ENCODE assay signal across 10 cellular contexts in the genomic region with DNA sequence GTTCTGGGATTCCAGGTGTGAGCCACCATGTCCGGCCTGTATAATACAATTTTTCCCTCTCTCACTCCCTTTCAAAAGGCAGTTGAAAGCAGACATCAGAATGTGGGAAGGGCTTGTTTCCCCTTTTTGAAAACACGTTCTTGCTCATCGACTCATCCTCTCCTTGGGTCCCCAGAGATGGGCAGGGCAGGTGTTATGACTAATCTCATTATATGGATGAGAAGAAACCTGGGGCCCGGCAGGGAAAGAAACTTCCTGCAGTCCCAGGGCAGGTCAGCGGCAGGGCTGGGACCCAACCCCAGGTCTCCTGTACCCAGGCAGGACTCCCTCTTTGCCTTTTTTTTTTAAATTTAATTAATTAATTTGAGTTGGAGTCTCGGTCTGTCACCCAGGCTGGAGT. TPM values are rescaled to one million over a fixed set of nuclear protein-coding genes. Genes with fewer than 3 reads are reported as not detected.
DNase-seq lines count a peak whose midpoint lies in the region; ATAC-seq and TF ChIP-seq lines count a peak whose summit lies in the region.
"Not testable (repeated sequence)": the region's sequence is repeated elsewhere in the genome, so short reads cannot be mapped to it uniquely, and the experiment has no call there.
"Had no signal": no experiment of that assay in that cellular context is flagged by ENCODE, and none has a peak within 500 bp of the region (broad histone marks: within the 10 kb centered on the region; RNA-seq: fewer than 3 reads in every experiment).

No MANE protein-coding gene starts in this region.

- H3K27ac Mint-ChIP-seq in naive B cell: not testable (repeated sequence)

- not testable (repeated sequence) for H3K9me3 Mint-ChIP-seq in naive B cell

- H3K36me3 Mint-ChIP-seq in naive B cell: not testable (repeated sequence)

- ATAC-seq in GM18505 (IDR thresholded peaks at IDR 0.05; ENCODE audit: unreplicated experiment): peak; percentile 65
- peak; percentile 83 for ATAC-seq in GM19043 (IDR thresholded peaks at IDR 0.05; ENCODE audit: low read depth, unreplicated experiment)
- ATAC-seq in GM21528 (IDR thresholded peaks at IDR 0.05; ENCODE audit: low FRiP score, unreplicated experiment): peak; percentile 60
- ATAC-seq in HG02759 (IDR thresholded peaks at IDR 0.05; ENCODE audit: unreplicated experiment): peak; percentile 80
- peak; percentile 89 for ATAC-seq in HG03066 (IDR thresholded peaks at IDR 0.05; ENCODE audit: low read depth, unreplicated experiment)
- peak; percentile 80 for ATAC-seq in HG03460 (IDR thresholded peaks at IDR 0.05; ENCODE audit: unreplicated experiment)
- peak; percentile 28 to 32 for ATAC-seq in activated CD4-positive, CD25-positive, alpha-beta regulatory T cell treated with anti-CD3 and anti-CD28 coated beads, Interleukin-2, amount 50 U/mL, for 24 hours
- peak; percentile 80 to 86 for ATAC-seq in naive B cell (ENCODE audit: low read depth in 2 of 2)

- not testable (repeated sequence) for DNase-seq in naive B cell

- not testable (repeated sequence) for H3K4me1 Mint-ChIP-seq in naive B cell

- not testable (repeated sequence) for H3K27me3 Mint-ChIP-seq in naive B cell

- H3K4me3 Mint-ChIP-seq in naive B cell: not testable (repeated sequence)

- TF ChIP-seq POLR2A in GM18505 (IDR thresholded peaks at IDR 0.05; ENCODE audit: borderline replicate concordance, extremely low read depth, insufficient read depth, insufficient read length): not testable (repeated sequence)

RNA-seq across cellular contexts. Expression of a gene that starts 2.9 kb away (rescaled TPM):
- 1 to 10 TPM; 1.2 to 7.3 (median 2.5) TPM for polyA plus RNA-seq in naive B cell (ENCODE audit: low read depth in 6 of 6)

RNA-seq across cellular contexts. Expression of a gene that starts 4.7 kb away (rescaled TPM):
- polyA plus RNA-seq in naive B cell (ENCODE audit: low read depth in 6 of 6): under 1 TPM in 5 of 6 donors, not detected in 1; 0.30 to 0.96 (median 0.55) TPM
- polyA plus RNA-seq: AG04450, neural cell had no signal

RNA-seq across cellular contexts. Expression of a gene that starts 26.0 kb away (rescaled TPM):
- polyA plus RNA-seq in naive B cell (ENCODE audit: low read depth in 6 of 6): 10 to 100 TPM in 5 of 6 donors, 1 to 10 TPM in 1; 6.6 to 64.7 (median 33.3) TPM

RNA-seq across cellular contexts. Expression of a gene that starts 28.8 kb away (rescaled TPM):
- polyA plus RNA-seq in naive B cell (ENCODE audit: low read depth in 6 of 6): 10 to 100 TPM in 1 of 6 donors, 1 to 10 TPM in 5; 4.1 to 11.7 (median 5.6) TPM

Comparison
In these comparisons a context has a peak if more than half of its experiments do, and no peak if none do; other contexts are left out.
1. ATAC-seq: peak in every context shown above with its lines; median percentile 89 in HG03066; 83 in GM19043; 83 in naive B cell; 80 in HG02759; 80 in HG03460; 65 in GM18505; 60 in GM21528; 30 in activated CD4-positive, CD25-positive, alpha-beta regulatory T cell treated with anti-CD3 and anti-CD28 coated beads, Interleukin-2, amount 50 U/mL, for 24 hours.